ENCODE assay signal across 8 cellular contexts in genomic region chrX:121307441-121307840, GRCh38.
A peak's percentile ranks its signal among the peaks of the same experiment; 100 is the strongest.
DNase-seq lines count a peak whose midpoint lies in the region; ATAC-seq, FAIRE-seq and TF ChIP-seq lines count a peak whose summit lies in the region.
"Had no signal": no experiment of that assay in that cellular context is flagged by ENCODE, and none has a peak within 500 bp of the region (broad histone marks: within the 10 kb centered on the region; RNA-seq: fewer than 3 reads in every experiment).

No MANE protein-coding gene starts in this region.

- no peak overlapping the region for H3K4me3 ChIP-seq in choroid plexus epithelial cell (ENCODE audit: low read depth, low read length)

- DNase-seq in choroid plexus epithelial cell (ENCODE audit: low read depth), result peak; percentile 12
- DNase-seq in SKM-1 (lab: John Stamatoyannopoulos, UW; ENCODE audit: unreplicated experiment), result no peak
- no peak for DNase-seq in HTR-8/SVneo (ENCODE audit: insufficient read length, low spot score)
- DNase-seq in head of caudate nucleus, result no peak
- DNase-seq: NCI-H748 treated with DMSO at 0.1 percent for 48 hours had no signal

- TF ChIP-seq CTCF in choroid plexus epithelial cell (conservative IDR thresholded peaks at IDR 0.05; ENCODE audit: low read depth, low read length), result no peak

- intact Hi-C loops in head of caudate nucleus (cut with DNase I), result no loop called here

- no peak for FAIRE-seq in HTR-8/SVneo (lab: Jason Lieb, UNC)

- peak; percentile 67 for ATAC-seq in GM18861 (IDR thresholded peaks at IDR 0.05; ENCODE audit: unreplicated experiment)
- peak; percentile 77 for ATAC-seq in GM21447 (IDR thresholded peaks at IDR 0.05; ENCODE audit: unreplicated experiment)
- peak; percentile 66 for ATAC-seq in HG03159 (IDR thresholded peaks at IDR 0.05; ENCODE audit: unreplicated experiment)
